In the genomic region with DNA sequence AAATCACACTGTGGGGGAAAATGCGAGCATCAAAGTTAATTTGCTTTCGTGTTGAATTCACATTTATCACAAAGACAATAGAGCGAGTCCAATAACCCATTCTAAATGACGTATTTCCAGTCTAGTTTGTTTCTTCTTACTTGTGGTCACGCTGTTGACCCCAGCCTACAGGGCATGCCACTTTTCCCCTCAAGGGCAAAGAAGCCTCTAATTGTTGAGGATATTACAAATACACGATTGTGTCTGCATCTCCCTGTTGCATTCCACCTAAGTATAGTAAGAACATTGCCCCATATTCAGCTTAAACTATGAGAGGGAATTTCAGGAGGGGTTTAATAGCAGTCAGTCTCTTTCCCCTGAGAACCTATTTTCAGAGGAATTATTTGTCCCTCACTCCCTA, we compare ENCODE assay signal across 21 cellular contexts. TPM values are rescaled to one million over a fixed set of nuclear protein-coding genes. Genes with fewer than 3 reads are reported as not detected.
DNase-seq lines count a peak whose midpoint lies in the region; ATAC-seq and TF ChIP-seq lines count a peak whose summit lies in the region.
"Had no signal": no experiment of that assay in that cellular context is flagged by ENCODE, and none has a peak within 500 bp of the region (broad histone marks: within the 10 kb centered on the region; RNA-seq: fewer than 3 reads in every experiment).

No MANE protein-coding gene starts in this region.

- H3K9me3 ChIP-seq in GM23248 (ENCODE audit: low read depth), result no peaks in the 10 kb centered on the region
- H3K9me3 ChIP-seq: BE2C, HAP-1, Peyer's patch had no signal

- ATAC-seq in HG03039 (IDR thresholded peaks at IDR 0.05; ENCODE audit: unreplicated experiment) (no peak), HG03045 (IDR thresholded peaks at IDR 0.05; ENCODE audit: unreplicated experiment) (no peak)
- ATAC-seq: Right ventricle myocardium inferior had no signal

- no peak overlapping the region for H3K9ac ChIP-seq in GM23248
- H3K9ac ChIP-seq: KMS-11 had no signal

- in situ Hi-C loops in GM23248 (cut with MboI), result no loop called here

- WGBS in GM23248 (ENCODE audit: low coverage in 1 of 2, low lambda C conversion rate in 2 of 2, missing lambda C conversion rate in 2 of 2), 2 experiments, result 73 to 79% methylated on average over 6 of the region's 6 CpGs

- no peak overlapping the region for H3K4me2 ChIP-seq in GM23248 (ENCODE audit: unreplicated experiment)
- H3K4me2 ChIP-seq: KMS-11 had no signal

- no peak overlapping the region for H3K27ac ChIP-seq in GM23248
- H3K27ac ChIP-seq: KMS-11 had no signal

- H2AFZ ChIP-seq in GM23248, result no peak overlapping the region

- H3K4me1 Mint-ChIP-seq in type B pancreatic cell (ENCODE audit: unreplicated experiment), result peaks cover 16% of the 10 kb centered on the region

- H3K27me3 ChIP-seq in GM23248 (replicated peaks; ENCODE audit: insufficient read depth), result no peaks in the 10 kb centered on the region
- H3K27me3 ChIP-seq: Peyer's patch had no signal

- no peak for TF ChIP-seq CTCF in type B pancreatic cell (conservative IDR thresholded peaks at IDR 0.05)

- no peaks in the 10 kb centered on the region for H3K36me3 Mint-ChIP-seq in type B pancreatic cell
- H3K36me3 Mint-ChIP-seq: CD4-positive, CD25-positive, alpha-beta regulatory T cell had no signal

- no peak overlapping the region for H3K4me3 Mint-ChIP-seq in type B pancreatic cell
- H3K4me3 Mint-ChIP-seq: CD4-positive, CD25-positive, alpha-beta regulatory T cell had no signal

- H3K9me2 ChIP-seq in GM23248 (ENCODE audit: insufficient read depth), result no peaks in the 10 kb centered on the region

- H3K79me2 ChIP-seq in GM23248 (ENCODE audit: insufficient read depth), result no peaks in the 10 kb centered on the region

- DNase-seq in GM23248, result peak; percentile 3
- peak; percentile 5 for DNase-seq in amniotic epithelial cell (ENCODE audit: low read depth)
- peak; percentile 95 for DNase-seq in foreskin melanocyte
- DNase-seq in type B pancreatic cell (ENCODE audit: extremely low spot score, unreplicated experiment), result no peak
- no peak for DNase-seq in CD1c-positive myeloid dendritic cell (ENCODE audit: extremely low spot score)
- DNase-seq: BE2C; CD4-positive, CD25-positive, alpha-beta regulatory T cell; COR-L47; DND-41; IMR-90; NCI-H1105 treated with DMSO at 0.1 percent for 48 hours; NCI-H2029 treated with DMSO at 0.1 percent for 48 hours; NCI-H2171; NCI-H524 treated with DMSO at 0.1 percent for 48 hours; NCI-H82; Peyer's patch had no signal

- H3K27ac Mint-ChIP-seq in type B pancreatic cell, result peak overlapping the region; percentile 95
- H3K27ac Mint-ChIP-seq: CD4-positive, CD25-positive, alpha-beta regulatory T cell had no signal

- H3K4me3 ChIP-seq in GM23248, result no peak overlapping the region
- H3K4me3 ChIP-seq: HAP-1, Peyer's patch had no signal

- peaks cover 7% of the 10 kb centered on the region for H3K9me3 Mint-ChIP-seq in type B pancreatic cell

- no peaks in the 10 kb centered on the region for H3K27me3 Mint-ChIP-seq in type B pancreatic cell

- H3K4me1 ChIP-seq in GM23248 (ENCODE audit: insufficient read depth), result peaks cover 13% of the 10 kb centered on the region
- H3K4me1 ChIP-seq: BE2C, HAP-1 had no signal

- peaks cover 13% of the 10 kb centered on the region; the same call in 1 of the 2 replicates for H3F3A ChIP-seq in GM23248 (ENCODE audit: insufficient read depth)

- H3K36me3 ChIP-seq in GM23248 (ENCODE audit: low read depth), result no peaks in the 10 kb centered on the region
- H3K36me3 ChIP-seq: BE2C, HAP-1, Peyer's patch had no signal

- no peaks in the 10 kb centered on the region for H4K20me1 ChIP-seq in GM23248 (ENCODE audit: insufficient read depth)

RNA-seq across cellular contexts. Expression of a gene that starts 37.4 kb away (rescaled TPM):
- 108 and 110 TPM in 2 replicates for total RNA-seq in GM23248 (2014; rRNA removed; shearing (Covaris generic))
- 76.4 and 78.1 TPM in 2 replicates for polyA plus RNA-seq in GM23248 (2016; fragmentation: Nextera tagmentation; extraction: Ambion mirVana)
- total RNA-seq in type B pancreatic cell (ENCODE audit: low replicate concordance), result 210 and 517 TPM in 2 replicates
- total RNA-seq: CD4-positive, CD25-positive, alpha-beta regulatory T cell had no signal

Comparison
In these comparisons a context has a peak if more than half of its experiments do, and no peak if none do; other contexts are left out.
1. DNase-seq: peak in GM23248 (single experiment), amniotic epithelial cell (single experiment) and foreskin melanocyte (single experiment); none in type B pancreatic cell (single experiment) and CD1c-positive myeloid dendritic cell (single experiment).